21 cellular contexts compared by ENCODE assay signal in the genomic region with DNA sequence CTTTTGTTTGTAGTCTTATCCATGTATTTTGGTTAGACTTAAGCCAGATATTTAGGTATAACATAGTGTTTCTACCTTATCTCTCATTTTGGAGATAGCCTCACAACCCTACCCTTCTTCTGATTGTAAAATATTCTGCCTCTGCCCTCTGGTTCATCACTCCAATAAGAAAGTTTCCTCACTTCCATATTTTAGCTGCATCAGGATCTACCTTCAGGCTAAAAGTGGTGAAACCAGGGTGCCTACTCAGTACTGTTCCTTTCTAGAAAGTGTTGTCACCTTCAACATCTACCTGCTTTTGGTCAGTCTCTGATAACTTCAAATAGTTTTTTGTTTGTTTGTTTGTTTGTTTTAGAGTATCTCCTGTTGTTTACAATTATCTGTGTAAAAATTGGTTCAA.
A peak's percentile ranks its signal among the peaks of the same experiment; 100 is the strongest.
DNase-seq lines count a peak whose midpoint lies in the region; ATAC-seq and TF ChIP-seq lines count a peak whose summit lies in the region.
"Had no signal": no experiment of that assay in that cellular context is flagged by ENCODE, and none has a peak within 500 bp of the region (broad histone marks: within the 10 kb centered on the region; RNA-seq: fewer than 3 reads in every experiment).

No MANE protein-coding gene starts in this region.

- H3K9me3 ChIP-seq in heart right ventricle (no peaks in the 10 kb centered on the region), right atrium auricular region (no peaks in the 10 kb centered on the region), left ventricle myocardium inferior (replicated peaks) (no peaks in the 10 kb centered on the region), trophoblast cell (ENCODE audit: insufficient read depth, low read depth, low read length) (peaks cover 1% of the 10 kb centered on the region)
- H3K9me3 ChIP-seq: BE2C had no signal

- no peak overlapping the region for H3K4ac ChIP-seq in trophoblast cell (ENCODE audit: low read depth, low read length)

- no peak overlapping the region for H3K14ac ChIP-seq in trophoblast cell (ENCODE audit: low read length)

- TF ChIP-seq CTCF in heart right ventricle (IDR thresholded peaks at IDR 0.05) (no peak), right atrium auricular region (IDR thresholded peaks at IDR 0.05) (no peak), left ventricle myocardium inferior (IDR thresholded peaks at IDR 0.05; ENCODE audit: borderline replicate concordance) (no peak)

- no peak overlapping the region for H4K8ac ChIP-seq in trophoblast cell (ENCODE audit: low read depth, low read length)

- ATAC-seq in heart right ventricle, result peak in 3 of 8 donors; percentile 22 to 56 (median 45)
- no peak for ATAC-seq in HG03342 (IDR thresholded peaks at IDR 0.05; ENCODE audit: unreplicated experiment)
- ATAC-seq: GM12878, HCT116 had no signal

- H3K4me3 ChIP-seq in heart right ventricle, result peak overlapping the region; percentile 25 to 50 (median 40)
- peak overlapping the region in 1 of 2 donors; percentile 27 for H3K4me3 ChIP-seq in right atrium auricular region
- H3K4me3 ChIP-seq in left ventricle myocardium inferior, result peak overlapping the region; percentile 63
- H3K4me3 ChIP-seq in trophoblast cell (ENCODE audit: low read depth, low read length), result no peak overlapping the region
- H3K4me3 ChIP-seq: GM12878 had no signal

- no peaks in the 10 kb centered on the region for H3K4me1 Mint-ChIP-seq in activated T-helper 2 cell treated with anti-CD3 and anti-CD28 coated beads, Interferon-gamma antibody, Interleukin-2, Interleukin-4, amounts not matched to agents 10 μg/mL and 5 μg/mL and 100 μg/mL, durations not matched to agents 14 hours and 24 hours and 36 hours (ENCODE audit: low read depth)
- H3K4me1 Mint-ChIP-seq: CD4-positive, CD25-positive, alpha-beta regulatory T cell; CD8-positive, alpha-beta memory T cell had no signal

- H3K4me1 ChIP-seq in heart right ventricle, result peaks cover 0 to 5% (median 0%) of the 10 kb centered on the region in 9 donors
- H3K4me1 ChIP-seq in right atrium auricular region, result no peaks in the 10 kb centered on the region
- no peaks in the 10 kb centered on the region for H3K4me1 ChIP-seq in left ventricle myocardium inferior
- no peaks in the 10 kb centered on the region for H3K4me1 ChIP-seq in trophoblast cell (ENCODE audit: control insufficient read depth in 1 of 2, insufficient read depth in 2 of 2, low read length in 2 of 2)
- H3K4me1 ChIP-seq: BE2C had no signal

- H3K18ac ChIP-seq in trophoblast cell (ENCODE audit: low read length), result no peak overlapping the region

- no peak overlapping the region for H3K4me2 ChIP-seq in trophoblast cell (ENCODE audit: low read length)

- H2BK5ac ChIP-seq in trophoblast cell (ENCODE audit: low read depth, low read length, poor library complexity), result no peak overlapping the region

- H3K79me2 ChIP-seq in trophoblast cell (ENCODE audit: control insufficient read depth, insufficient read depth, low read length, poor library complexity), result no peaks in the 10 kb centered on the region

- H2AFZ ChIP-seq in trophoblast cell (ENCODE audit: insufficient read depth, low read length, poor library complexity), result no peak overlapping the region

- no peak overlapping the region for H2AK5ac ChIP-seq in trophoblast cell (ENCODE audit: low read length)

- H3K79me1 ChIP-seq in trophoblast cell (ENCODE audit: low read length), result no peaks in the 10 kb centered on the region

- no peaks in the 10 kb centered on the region for H3K36me3 ChIP-seq in heart right ventricle
- H3K36me3 ChIP-seq in right atrium auricular region, result no peaks in the 10 kb centered on the region
- no peaks in the 10 kb centered on the region for H3K36me3 ChIP-seq in left ventricle myocardium inferior
- no peaks in the 10 kb centered on the region for H3K36me3 ChIP-seq in trophoblast cell (ENCODE audit: control insufficient read depth in 1 of 2, insufficient read depth in 2 of 2, low read length in 2 of 2)
- H3K36me3 ChIP-seq: BE2C had no signal

- H2BK12ac ChIP-seq in trophoblast cell (ENCODE audit: low read length), result no peak overlapping the region

- H3K36me3 Mint-ChIP-seq in activated T-helper 2 cell treated with anti-CD3 and anti-CD28 coated beads, Interferon-gamma antibody, Interleukin-2, Interleukin-4, amounts not matched to agents 10 μg/mL and 5 μg/mL and 100 μg/mL, durations not matched to agents 14 hours and 24 hours and 36 hours (ENCODE audit: low read depth), result no peaks in the 10 kb centered on the region
- H3K36me3 Mint-ChIP-seq: CD4-positive, CD25-positive, alpha-beta regulatory T cell; CD8-positive, alpha-beta memory T cell had no signal

- no peaks in the 10 kb centered on the region for H3K27me3 Mint-ChIP-seq in activated T-helper 2 cell treated with anti-CD3 and anti-CD28 coated beads, Interferon-gamma antibody, Interleukin-2, Interleukin-4, amounts not matched to agents 10 μg/mL and 5 μg/mL and 100 μg/mL, durations not matched to agents 14 hours and 24 hours and 36 hours (ENCODE audit: low read depth)
- H3K27me3 Mint-ChIP-seq: CD4-positive, CD25-positive, alpha-beta regulatory T cell; CD8-positive, alpha-beta memory T cell had no signal

- intact Hi-C loops in heart right ventricle (cut with DNase I), result loop anchor here in 1 of 10 donors (5.0 kb wide), 2 partner anchors 51 to 71 kb away; no protein-coding TSS in a partner anchor
- intact Hi-C loops in left ventricle myocardium inferior (cut with micrococcal nuclease), result no loop called here
- intact Hi-C loops in activated T-helper 2 cell treated with anti-CD3 and anti-CD28 coated beads, Interferon-gamma antibody, Interleukin-2, Interleukin-4, amounts not matched to agents 10 μg/mL and 5 μg/mL and 100 μg/mL, durations not matched to agents 14 hours and 24 hours and 36 hours (cut with micrococcal nuclease), result no loop called here

- H4K12ac ChIP-seq in trophoblast cell (ENCODE audit: low read depth, low read length), result no peak overlapping the region

- H3K27ac Mint-ChIP-seq in activated T-helper 2 cell treated with anti-CD3 and anti-CD28 coated beads, Interferon-gamma antibody, Interleukin-2, Interleukin-4, amounts not matched to agents 10 μg/mL and 5 μg/mL and 100 μg/mL, durations not matched to agents 14 hours and 24 hours and 36 hours, result no peak overlapping the region
- H3K27ac Mint-ChIP-seq: CD4-positive, CD25-positive, alpha-beta regulatory T cell; CD8-positive, alpha-beta memory T cell; HFFc6 had no signal

- H3K4me3 Mint-ChIP-seq in activated T-helper 2 cell treated with anti-CD3 and anti-CD28 coated beads, Interferon-gamma antibody, Interleukin-2, Interleukin-4, amounts not matched to agents 10 μg/mL and 5 μg/mL and 100 μg/mL, durations not matched to agents 14 hours and 24 hours and 36 hours (ENCODE audit: low read depth), result no peak overlapping the region
- H3K4me3 Mint-ChIP-seq: CD4-positive, CD25-positive, alpha-beta regulatory T cell; CD8-positive, alpha-beta memory T cell; HFFc6 had no signal

- H3K23ac ChIP-seq in trophoblast cell (ENCODE audit: low read length), result no peak overlapping the region

- H3K27me3 ChIP-seq in heart right ventricle (no peaks in the 10 kb centered on the region), right atrium auricular region (no peaks in the 10 kb centered on the region), left ventricle myocardium inferior (ENCODE audit: low read depth) (no peaks in the 10 kb centered on the region), trophoblast cell (ENCODE audit: insufficient read depth, low read length) (no peaks in the 10 kb centered on the region)
- H3K27me3 ChIP-seq: BE2C had no signal

- DNase-seq in heart right ventricle, result no peak
- no peak for DNase-seq in right atrium auricular region (ENCODE audit: low spot score)
- DNase-seq in left ventricle myocardium inferior, result no peak
- peak; percentile 24 to 38 for DNase-seq in trophoblast cell
- no peak for DNase-seq in activated T-helper 2 cell treated with anti-CD3 and anti-CD28 coated beads, Interferon-gamma antibody, Interleukin-2, Interleukin-4, amounts not matched to agents 10 μg/mL and 5 μg/mL and 100 μg/mL, durations not matched to agents 14 hours and 24 hours and 36 hours (ENCODE audit: low spot score)
- DNase-seq: ACHN; BE2C; C1 segment of cervical spinal cord; CD4-positive, CD25-positive, alpha-beta regulatory T cell; CD8-positive, alpha-beta memory T cell; COR-L47; DMS 273 treated with DMSO at 0.1 percent for 48 hours; DMS53; DND-41; EL; GOT3; H7; HFFc6 had no signal

- no peak overlapping the region for H3K9ac ChIP-seq in trophoblast cell (ENCODE audit: low read length)

- no peaks in the 10 kb centered on the region for H3K9me3 Mint-ChIP-seq in activated T-helper 2 cell treated with anti-CD3 and anti-CD28 coated beads, Interferon-gamma antibody, Interleukin-2, Interleukin-4, amounts not matched to agents 10 μg/mL and 5 μg/mL and 100 μg/mL, durations not matched to agents 14 hours and 24 hours and 36 hours

- H4K91ac ChIP-seq in trophoblast cell (ENCODE audit: low read depth, low read length), result no peak overlapping the region

- H3K27ac ChIP-seq in heart right ventricle (peak overlapping the region in 9 of 10 donors; percentile 9 to 75 (median 68)), right atrium auricular region (peak overlapping the region in 1 of 2 donors; percentile 60), left ventricle myocardium inferior (replicated peaks) (peak overlapping the region; percentile 65), trophoblast cell (ENCODE audit: low read depth, low read length) (peak overlapping the region; percentile 27)

- H2BK120ac ChIP-seq in trophoblast cell (ENCODE audit: insufficient read depth, low read length, poor library complexity), result no peak overlapping the region

Comparison
In these comparisons a context has a peak if more than half of its experiments do, and no peak if none do; other contexts are left out.
1. DNase-seq: peak in trophoblast cell (2 of 2); none in heart right ventricle (0 of 2), right atrium auricular region (single experiment), left ventricle myocardium inferior (single experiment) and activated T-helper 2 cell treated with anti-CD3 and anti-CD28 coated beads, Interferon-gamma antibody, Interleukin-2, Interleukin-4, amounts not matched to agents 10 μg/mL and 5 μg/mL and 100 μg/mL, durations not matched to agents 14 hours and 24 hours and 36 hours (single experiment).